ENCODE assay signal across 1 cellular context in the genomic region with DNA sequence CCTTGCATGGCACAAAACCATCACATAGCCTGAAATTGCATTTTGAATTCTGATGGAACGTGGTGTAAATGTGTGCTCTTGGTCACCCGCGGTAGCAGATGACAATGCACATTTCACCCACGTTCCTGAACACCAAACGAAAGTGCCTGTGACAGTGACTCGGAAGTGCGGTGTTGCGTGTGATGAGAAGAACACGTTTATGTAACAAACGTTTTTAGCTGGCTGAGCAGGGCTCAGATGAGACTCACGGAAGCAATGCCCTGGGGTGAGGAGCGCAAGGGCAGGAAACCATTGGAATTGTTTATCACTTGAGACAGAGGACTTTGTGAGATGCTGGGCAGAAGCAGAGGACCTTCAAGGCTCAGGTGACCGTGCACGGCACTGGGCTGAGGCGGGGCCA.
TF ChIP-seq lines count a peak whose summit lies in the region.

No MANE protein-coding gene starts in this region.

TF ChIP-seq in GM23338, 12 proteins besides CTCF, POLR2A, EP300 and RAD21 (continued from another document):
- TF ChIP-seq, protein P1, sequence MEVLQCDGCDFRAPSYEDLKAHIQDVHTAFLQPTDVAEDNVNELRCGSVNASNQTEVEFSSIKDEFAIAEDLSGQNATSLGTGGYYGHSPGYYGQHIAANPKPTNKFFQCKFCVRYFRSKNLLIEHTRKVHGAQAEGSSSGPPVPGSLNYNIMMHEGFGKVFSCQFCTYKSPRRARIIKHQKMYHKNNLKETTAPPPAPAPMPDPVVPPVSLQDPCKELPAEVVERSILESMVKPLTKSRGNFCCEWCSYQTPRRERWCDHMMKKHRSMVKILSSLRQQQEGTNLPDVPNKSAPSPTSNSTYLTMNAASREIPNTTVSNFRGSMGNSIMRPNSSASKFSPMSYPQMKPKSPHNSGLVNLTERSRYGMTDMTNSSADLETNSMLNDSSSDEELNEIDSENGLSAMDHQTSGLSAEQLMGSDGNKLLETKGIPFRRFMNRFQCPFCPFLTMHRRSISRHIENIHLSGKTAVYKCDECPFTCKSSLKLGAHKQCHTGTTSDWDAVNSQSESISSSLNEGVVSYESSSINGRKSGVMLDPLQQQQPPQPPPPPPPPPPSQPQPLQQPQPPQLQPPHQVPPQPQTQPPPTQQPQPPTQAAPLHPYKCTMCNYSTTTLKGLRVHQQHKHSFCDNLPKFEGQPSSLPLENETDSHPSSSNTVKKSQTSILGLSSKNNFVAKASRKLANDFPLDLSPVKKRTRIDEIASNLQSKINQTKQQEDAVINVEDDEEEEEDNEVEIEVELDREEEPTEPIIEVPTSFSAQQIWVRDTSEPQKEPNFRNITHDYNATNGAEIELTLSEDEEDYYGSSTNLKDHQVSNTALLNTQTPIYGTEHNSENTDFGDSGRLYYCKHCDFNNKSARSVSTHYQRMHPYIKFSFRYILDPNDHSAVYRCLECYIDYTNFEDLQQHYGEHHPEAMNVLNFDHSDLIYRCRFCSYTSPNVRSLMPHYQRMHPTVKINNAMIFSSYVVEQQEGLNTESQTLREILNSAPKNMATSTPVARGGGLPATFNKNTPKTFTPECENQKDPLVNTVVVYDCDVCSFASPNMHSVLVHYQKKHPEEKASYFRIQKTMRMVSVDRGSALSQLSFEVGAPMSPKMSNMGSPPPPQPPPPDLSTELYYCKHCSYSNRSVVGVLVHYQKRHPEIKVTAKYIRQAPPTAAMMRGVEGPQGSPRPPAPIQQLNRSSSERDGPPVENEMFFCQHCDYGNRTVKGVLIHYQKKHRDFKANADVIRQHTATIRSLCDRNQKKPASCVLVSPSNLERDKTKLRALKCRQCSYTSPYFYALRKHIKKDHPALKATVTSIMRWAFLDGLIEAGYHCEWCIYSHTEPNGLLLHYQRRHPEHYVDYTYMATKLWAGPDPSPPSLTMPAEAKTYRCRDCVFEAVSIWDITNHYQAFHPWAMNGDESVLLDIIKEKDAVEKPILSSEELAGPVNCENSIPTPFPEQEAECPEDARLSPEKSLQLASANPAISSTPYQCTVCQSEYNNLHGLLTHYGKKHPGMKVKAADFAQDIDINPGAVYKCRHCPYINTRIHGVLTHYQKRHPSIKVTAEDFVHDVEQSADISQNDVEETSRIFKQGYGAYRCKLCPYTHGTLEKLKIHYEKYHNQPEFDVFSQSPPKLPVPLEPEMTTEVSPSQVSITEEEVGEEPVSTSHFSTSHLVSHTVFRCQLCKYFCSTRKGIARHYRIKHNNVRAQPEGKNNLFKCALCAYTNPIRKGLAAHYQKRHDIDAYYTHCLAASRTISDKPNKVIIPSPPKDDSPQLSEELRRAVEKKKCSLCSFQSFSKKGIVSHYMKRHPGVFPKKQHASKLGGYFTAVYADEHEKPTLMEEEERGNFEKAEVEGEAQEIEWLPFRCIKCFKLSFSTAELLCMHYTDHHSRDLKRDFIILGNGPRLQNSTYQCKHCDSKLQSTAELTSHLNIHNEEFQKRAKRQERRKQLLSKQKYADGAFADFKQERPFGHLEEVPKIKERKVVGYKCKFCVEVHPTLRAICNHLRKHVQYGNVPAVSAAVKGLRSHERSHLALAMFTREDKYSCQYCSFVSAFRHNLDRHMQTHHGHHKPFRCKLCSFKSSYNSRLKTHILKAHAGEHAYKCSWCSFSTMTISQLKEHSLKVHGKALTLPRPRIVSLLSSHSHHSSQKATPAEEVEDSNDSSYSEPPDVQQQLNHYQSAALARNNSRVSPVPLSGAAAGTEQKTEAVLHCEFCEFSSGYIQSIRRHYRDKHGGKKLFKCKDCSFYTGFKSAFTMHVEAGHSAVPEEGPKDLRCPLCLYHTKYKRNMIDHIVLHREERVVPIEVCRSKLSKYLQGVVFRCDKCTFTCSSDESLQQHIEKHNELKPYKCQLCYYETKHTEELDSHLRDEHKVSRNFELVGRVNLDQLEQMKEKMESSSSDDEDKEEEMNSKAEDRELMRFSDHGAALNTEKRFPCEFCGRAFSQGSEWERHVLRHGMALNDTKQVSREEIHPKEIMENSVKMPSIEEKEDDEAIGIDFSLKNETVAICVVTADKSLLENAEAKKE (CRISPR knock-in tag; IDR thresholded peaks at IDR 0.05) = no peak
- no peak for TF ChIP-seq STAT1 (IDR thresholded peaks at IDR 0.05; ENCODE audit: unreplicated experiment)
- no peak for TF ChIP-seq EZH2phosphoT487 (IDR thresholded peaks at IDR 0.05; ENCODE audit: unreplicated experiment)
- TF ChIP-seq JUNB (IDR thresholded peaks at IDR 0.05; ENCODE audit: unreplicated experiment) = no peak
